ENCODE assay signal across 14 cellular contexts in the genomic region with DNA sequence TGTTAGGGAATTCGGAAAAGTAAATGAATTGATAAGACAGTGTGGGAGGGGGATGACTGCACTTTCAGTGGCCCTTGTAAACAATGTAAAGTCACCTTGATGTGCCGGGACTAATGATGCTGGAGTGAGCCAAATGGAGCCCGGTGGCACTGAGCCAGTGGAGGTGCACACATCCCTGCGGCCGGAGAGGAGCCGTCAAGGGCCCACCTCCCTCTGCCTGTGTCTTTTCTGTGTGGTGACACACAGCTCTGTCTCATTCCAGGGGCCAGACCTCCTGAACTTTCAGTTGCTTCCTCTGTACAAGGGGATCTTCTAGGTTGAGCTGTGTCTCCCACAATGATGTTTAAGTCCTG.
DNase-seq lines count a peak whose midpoint lies in the region; TF ChIP-seq lines count a peak whose summit lies in the region.
"Had no signal": no experiment of that assay in that cellular context is flagged by ENCODE, and none has a peak within 500 bp of the region (broad histone marks: within the 10 kb centered on the region; RNA-seq: fewer than 3 reads in every experiment).

No MANE protein-coding gene starts in this region.

- H3K4me3 Mint-ChIP-seq in osteocyte (ENCODE audit: unreplicated experiment), result no peak overlapping the region
- no peak overlapping the region for H3K4me3 Mint-ChIP-seq in activated T-cell treated with anti-CD3 and anti-CD28 coated beads, Interleukin-2, amount 50 U/mL, for 24 hours
- H3K4me3 Mint-ChIP-seq: CD4-positive, CD25-positive, alpha-beta regulatory T cell; IgD-negative memory B cell had no signal

- H3K9me3 Mint-ChIP-seq in osteocyte (ENCODE audit: unreplicated experiment), result no peaks in the 10 kb centered on the region
- H3K9me3 Mint-ChIP-seq in activated T-cell treated with anti-CD3 and anti-CD28 coated beads, Interleukin-2, amount 50 U/mL, for 24 hours, result no peaks in the 10 kb centered on the region
- H3K9me3 Mint-ChIP-seq: CD4-positive, CD25-positive, alpha-beta regulatory T cell had no signal

- no peak overlapping the region for H3K27ac Mint-ChIP-seq in osteocyte (ENCODE audit: unreplicated experiment)
- no peak overlapping the region for H3K27ac Mint-ChIP-seq in activated T-cell treated with anti-CD3 and anti-CD28 coated beads, Interleukin-2, amount 50 U/mL, for 24 hours
- H3K27ac Mint-ChIP-seq: CD4-positive, CD25-positive, alpha-beta regulatory T cell; IgD-negative memory B cell had no signal

- TF ChIP-seq CTCF in osteocyte (IDR thresholded peaks at IDR 0.05), result no peak

- DNase-seq in activated CD8-positive, alpha-beta memory T cell treated with anti-CD3 and anti-CD28 coated beads for 24 hours, result peak; percentile 15
- DNase-seq in activated CD8-positive, alpha-beta memory T cell treated with anti-CD3 and anti-CD28 coated beads, Interleukin-2, amount 50 U/mL, for 4 hours, result no peak
- DNase-seq in NCI-H69 (lab: John Stamatoyannopoulos, UW), result peak; percentile 24
- peak; percentile 75 for DNase-seq in osteocyte (ENCODE audit: extremely low spot score, unreplicated experiment)
- DNase-seq in activated T-cell treated with anti-CD3 and anti-CD28 coated beads, Interleukin-2, amount 50 U/mL, for 24 hours, result no peak
- DNase-seq in GM19240 (ENCODE audit: insufficient read length, low spot score), result no peak
- DNase-seq in stimulated activated CD4-positive, alpha-beta T cell treated with anti-CD3 and anti-CD28 coated beads, Interleukin-1b, Interleukin-23, amount 100 ng/mL, for 48 hours, result no peak
- DNase-seq: ACHN; Calu3; CD4-positive, CD25-positive, alpha-beta regulatory T cell; DMS 273 treated with DMSO at 0.1 percent for 48 hours; GDM1; KG1 had no signal

- no peaks in the 10 kb centered on the region for H3K4me1 Mint-ChIP-seq in osteocyte (ENCODE audit: unreplicated experiment)
- H3K4me1 Mint-ChIP-seq in activated T-cell treated with anti-CD3 and anti-CD28 coated beads, Interleukin-2, amount 50 U/mL, for 24 hours (ENCODE audit: low read depth), result no peaks in the 10 kb centered on the region
- H3K4me1 Mint-ChIP-seq: CD4-positive, CD25-positive, alpha-beta regulatory T cell; IgD-negative memory B cell had no signal

- peaks cover 11% of the 10 kb centered on the region for H3K27me3 Mint-ChIP-seq in osteocyte (ENCODE audit: unreplicated experiment)
- H3K27me3 Mint-ChIP-seq in activated T-cell treated with anti-CD3 and anti-CD28 coated beads, Interleukin-2, amount 50 U/mL, for 24 hours, result peaks cover 40% of the 10 kb centered on the region

- H3K36me3 Mint-ChIP-seq in osteocyte (ENCODE audit: unreplicated experiment), result no peaks in the 10 kb centered on the region
- H3K36me3 Mint-ChIP-seq in activated T-cell treated with anti-CD3 and anti-CD28 coated beads, Interleukin-2, amount 50 U/mL, for 24 hours (ENCODE audit: low read depth), result no peaks in the 10 kb centered on the region
- H3K36me3 Mint-ChIP-seq: CD4-positive, CD25-positive, alpha-beta regulatory T cell; IgD-negative memory B cell had no signal

Comparison
In these comparisons a context has a peak if more than half of its experiments do, and no peak if none do; other contexts are left out.
1. DNase-seq: peak in activated CD8-positive, alpha-beta memory T cell treated with anti-CD3 and anti-CD28 coated beads for 24 hours (single experiment), NCI-H69 (single experiment) and osteocyte (single experiment); none in activated CD8-positive, alpha-beta memory T cell treated with anti-CD3 and anti-CD28 coated beads, Interleukin-2, amount 50 U/mL, for 4 hours (single experiment), activated T-cell treated with anti-CD3 and anti-CD28 coated beads, Interleukin-2, amount 50 U/mL, for 24 hours (single experiment), GM19240 (single experiment) and stimulated activated CD4-positive, alpha-beta T cell treated with anti-CD3 and anti-CD28 coated beads, Interleukin-1b, Interleukin-23, amount 100 ng/mL, for 48 hours (single experiment).